In genomic region chr5:147876141-147876540, GRCh38 we compare ENCODE assay signal across 17 cellular contexts. TPM values are rescaled to one million over a fixed set of nuclear protein-coding genes. Genes with fewer than 3 reads are reported as not detected.
A peak's percentile ranks its signal among the peaks of the same experiment; 100 is the strongest.
DNase-seq lines count a peak whose midpoint lies in the region; ATAC-seq and TF ChIP-seq lines count a peak whose summit lies in the region.
"Had no signal": no experiment of that assay in that cellular context is flagged by ENCODE, and none has a peak within 500 bp of the region (broad histone marks: within the 10 kb centered on the region; RNA-seq: fewer than 3 reads in every experiment).

No MANE protein-coding gene starts in this region.

- DNase-seq in GM23338 (ENCODE audit: low spot score) (no peak), trophoblast cell (no peak), ureter (ENCODE audit: low spot score) (no peak), NAMALWA (ENCODE audit: low spot score) (no peak)
- DNase-seq: AML-193; Caco-2; CD4-positive, alpha-beta T cell; H7 had no signal

- H3K4me3 ChIP-seq in GM23338 (no peak overlapping the region), HUES64 (ENCODE audit: low read length) (no peak overlapping the region), iPS-20b (ENCODE audit: low read length) (no peak overlapping the region), trophoblast cell (ENCODE audit: low read depth, low read length) (no peak overlapping the region)
- H3K4me3 ChIP-seq: A549 had no signal

- peaks cover 39% of the 10 kb centered on the region for H3K36me3 Mint-ChIP-seq in GM23338 (ENCODE audit: low read depth)

- H3K4ac ChIP-seq in trophoblast cell (ENCODE audit: low read depth, low read length), result no peak overlapping the region

- H3K79me2 ChIP-seq in GM23338 (replicated peaks; ENCODE audit: insufficient read depth) (peaks cover 79% of the 10 kb centered on the region), trophoblast cell (ENCODE audit: control insufficient read depth, insufficient read depth, low read length, poor library complexity) (no peaks in the 10 kb centered on the region)

- no peak overlapping the region for H3K18ac ChIP-seq in trophoblast cell (ENCODE audit: low read length)

- H3K4me1 ChIP-seq in GM23338 (ENCODE audit: insufficient read depth) (peaks cover 55% of the 10 kb centered on the region), HUES64 (ENCODE audit: insufficient read depth, low read length) (peaks cover 37% of the 10 kb centered on the region), iPS-20b (ENCODE audit: insufficient read depth, low read length) (peaks cover 25% of the 10 kb centered on the region), trophoblast cell (ENCODE audit: control insufficient read depth in 1 of 2, insufficient read depth in 2 of 2, low read length in 2 of 2) (peaks cover 5 to 12% of the 10 kb centered on the region in 2 experiments)
- H3K4me1 ChIP-seq: A549, Caco-2 had no signal

- H3K27ac ChIP-seq in GM23338 (ENCODE audit: low read depth), result peak overlapping the region; percentile 100
- peak overlapping the region; percentile 98 for H3K27ac ChIP-seq in HUES64 (ENCODE audit: low read depth, low read length)
- H3K27ac ChIP-seq in iPS-20b (ENCODE audit: low read length), result peak overlapping the region; percentile 29
- H3K27ac ChIP-seq in trophoblast cell (ENCODE audit: low read depth, low read length), result no peak overlapping the region
- H3K27ac ChIP-seq: 22Rv1, A549, C4-2B, HL-60, KMS-11 had no signal

- no peak for ATAC-seq in GM23338
- no peak for ATAC-seq in HG02840 (IDR thresholded peaks at IDR 0.05; ENCODE audit: low FRiP score, unreplicated experiment)
- ATAC-seq: A549 had no signal

- no peak overlapping the region for H3K23ac ChIP-seq in trophoblast cell (ENCODE audit: low read length)

- peaks cover 70% of the 10 kb centered on the region for H3K4me1 Mint-ChIP-seq in GM23338

- H3K79me1 ChIP-seq in trophoblast cell (ENCODE audit: low read length), result peaks cover 2% of the 10 kb centered on the region

- TF ChIP-seq CTCF in GM23338 (conservative IDR thresholded peaks at IDR 0.05; ENCODE audit: low read depth in 2 of 2), result no peak

- H3K14ac ChIP-seq in trophoblast cell (ENCODE audit: low read length), result no peak overlapping the region

- H3K9ac ChIP-seq in HUES64 (ENCODE audit: low read depth, low read length), result no peak overlapping the region
- H3K9ac ChIP-seq in iPS-20b (ENCODE audit: low read depth, low read length), result peak overlapping the region; percentile 68; the same call in 1 of the 2 replicates
- no peak overlapping the region for H3K9ac ChIP-seq in trophoblast cell (ENCODE audit: low read length)
- H3K9ac ChIP-seq: KMS-11 had no signal

- H2BK12ac ChIP-seq in trophoblast cell (ENCODE audit: low read length), result peak overlapping the region; percentile 27

- H4K20me1 ChIP-seq in GM23338 (replicated peaks; ENCODE audit: insufficient read depth), result no peaks in the 10 kb centered on the region

- no peak overlapping the region for H2BK120ac ChIP-seq in trophoblast cell (ENCODE audit: insufficient read depth, low read length, poor library complexity)

- peak overlapping the region; percentile 8 for H4K91ac ChIP-seq in trophoblast cell (ENCODE audit: low read depth, low read length)

- H3K27ac Mint-ChIP-seq in GM23338, result peak overlapping the region; percentile 55; the same call in 1 of the 2 replicates
- H3K27ac Mint-ChIP-seq: CD4-positive, alpha-beta T cell had no signal

- no peak overlapping the region for H4K12ac ChIP-seq in trophoblast cell (ENCODE audit: low read depth, low read length)

- no peak overlapping the region for H2AFZ ChIP-seq in GM23338
- H2AFZ ChIP-seq in trophoblast cell (ENCODE audit: insufficient read depth, low read length, poor library complexity), result no peak overlapping the region

- H3K27me3 ChIP-seq in GM23338 (ENCODE audit: insufficient read depth) (no peaks in the 10 kb centered on the region), HUES64 (ENCODE audit: insufficient read depth, low read length) (peaks cover 8% of the 10 kb centered on the region; the same call in 1 of the 2 replicates), iPS-20b (ENCODE audit: insufficient read depth, low read length) (no peaks in the 10 kb centered on the region), trophoblast cell (ENCODE audit: insufficient read depth, low read length) (no peaks in the 10 kb centered on the region)

- no peak overlapping the region for H3K4me3 Mint-ChIP-seq in GM23338
- H3K4me3 Mint-ChIP-seq: CD4-positive, alpha-beta T cell had no signal

- H3K9me2 ChIP-seq in GM23338 (ENCODE audit: insufficient read depth), result no peaks in the 10 kb centered on the region

- H3K27me3 Mint-ChIP-seq in GM23338 (ENCODE audit: insufficient read depth, low read depth, poor library complexity), result peaks cover 28% of the 10 kb centered on the region

- no peak overlapping the region for H2AK5ac ChIP-seq in trophoblast cell (ENCODE audit: low read length)

- H3K9me3 ChIP-seq in HUES64 (ENCODE audit: insufficient read depth, low read depth, low read length) (no peaks in the 10 kb centered on the region), iPS-20b (ENCODE audit: insufficient read depth, low read depth, low read length) (no peaks in the 10 kb centered on the region), trophoblast cell (ENCODE audit: insufficient read depth, low read depth, low read length) (no peaks in the 10 kb centered on the region)
- H3K9me3 ChIP-seq: A549, Caco-2 had no signal

- H2BK5ac ChIP-seq in trophoblast cell (ENCODE audit: low read depth, low read length, poor library complexity), result peak overlapping the region; percentile 45

- no peaks in the 10 kb centered on the region; the same call in 2 of the 3 replicates for H3K9me3 Mint-ChIP-seq in GM23338
- H3K9me3 Mint-ChIP-seq: CD4-positive, alpha-beta T cell had no signal

- peaks cover 3% of the 10 kb centered on the region; the same call in 1 of the 2 replicates for H3F3A ChIP-seq in GM23338 (replicated peaks; ENCODE audit: low read depth)

- H3K4me2 ChIP-seq in GM23338 (peak overlapping the region; percentile 73), trophoblast cell (ENCODE audit: low read length) (no peak overlapping the region)
- H3K4me2 ChIP-seq: A549, KMS-11 had no signal

- H4K8ac ChIP-seq in trophoblast cell (ENCODE audit: low read depth, low read length), result peak overlapping the region; percentile 32

- H3K36me3 ChIP-seq in GM23338 (ENCODE audit: insufficient read depth), result peaks cover 6% of the 10 kb centered on the region; the same call in 1 of the 2 replicates
- H3K36me3 ChIP-seq in HUES64 (ENCODE audit: insufficient read depth, low read length), result peaks cover 11% of the 10 kb centered on the region
- peaks cover 6% of the 10 kb centered on the region; the same call in 1 of the 2 replicates for H3K36me3 ChIP-seq in iPS-20b (ENCODE audit: insufficient read depth, low read depth, low read length)
- peaks cover 0 to 3% of the 10 kb centered on the region in 2 experiments for H3K36me3 ChIP-seq in trophoblast cell (ENCODE audit: control insufficient read depth in 1 of 2, insufficient read depth in 2 of 2, low read length in 2 of 2)

TF ChIP-seq in GM23338, 12 proteins besides CTCF, POLR2A, EP300 and RAD21 (continues in another document):
- TF ChIP-seq ZNF114 (CRISPR knock-in tag; IDR thresholded peaks at IDR 0.05) (no peak), CREB1 (CRISPR knock-in tag; IDR thresholded peaks at IDR 0.05; ENCODE audit: low read depth) (no peak), JUNB (IDR thresholded peaks at IDR 0.05; ENCODE audit: unreplicated experiment) (no peak), EZH2phosphoT487 (IDR thresholded peaks at IDR 0.05; ENCODE audit: unreplicated experiment) (no peak)
- TF ChIP-seq, protein P1, sequence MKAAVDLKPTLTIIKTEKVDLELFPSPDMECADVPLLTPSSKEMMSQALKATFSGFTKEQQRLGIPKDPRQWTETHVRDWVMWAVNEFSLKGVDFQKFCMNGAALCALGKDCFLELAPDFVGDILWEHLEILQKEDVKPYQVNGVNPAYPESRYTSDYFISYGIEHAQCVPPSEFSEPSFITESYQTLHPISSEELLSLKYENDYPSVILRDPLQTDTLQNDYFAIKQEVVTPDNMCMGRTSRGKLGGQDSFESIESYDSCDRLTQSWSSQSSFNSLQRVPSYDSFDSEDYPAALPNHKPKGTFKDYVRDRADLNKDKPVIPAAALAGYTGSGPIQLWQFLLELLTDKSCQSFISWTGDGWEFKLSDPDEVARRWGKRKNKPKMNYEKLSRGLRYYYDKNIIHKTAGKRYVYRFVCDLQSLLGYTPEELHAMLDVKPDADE (IDR thresholded peaks at IDR 0.05), result no peak

RNA-seq across cellular contexts. Expression of gene SCGB3A2, which starts 2.4 kb away (rescaled TPM):
- total RNA-seq in GM23338 (2014; rRNA removed; shearing (Covaris generic)), result 27.0 and 36.1 TPM in 2 replicates
- polyA plus RNA-seq in GM23338 (2016; fragmentation: Nextera tagmentation; extraction: Ambion mirVana), result 251 and 256 TPM in 2 replicates
- 53.7 TPM for polyA plus RNA-seq in HUES64 (2013, experiment 1 of 2)
- polyA plus RNA-seq in HUES64 (2013, experiment 2 of 2), result 44.4 TPM
- polyA plus RNA-seq in trophoblast cell (2013), result 12.0 and 15.1 TPM in 2 replicates
- total RNA-seq in ureter, result not detected
- total RNA-seq: Caco-2; CD4-positive, alpha-beta T cell had no signal
- polyA plus RNA-seq: A549, BJ had no signal

RNA-seq across cellular contexts. Expression of gene C5orf46, which starts 30.2 kb away (rescaled TPM):
- not detected in 2 replicates for total RNA-seq in GM23338 (2014; rRNA removed; shearing (Covaris generic))
- 0.40 and 0.42 TPM in 2 replicates for polyA plus RNA-seq in GM23338 (2016; fragmentation: Nextera tagmentation; extraction: Ambion mirVana)
- polyA plus RNA-seq in HUES64 (2013, experiment 1 of 2), result not detected
- polyA plus RNA-seq in HUES64 (2013, experiment 2 of 2), result not detected
- polyA plus RNA-seq in trophoblast cell (2013), result 145 and 154 TPM in 2 replicates
- total RNA-seq in ureter, result not detected
- total RNA-seq: Caco-2; CD4-positive, alpha-beta T cell; H7 had no signal
- polyA plus RNA-seq: A549 had no signal

RNA-seq across cellular contexts. Expression of gene SPINK1, which starts 44.7 kb away (rescaled TPM):
- total RNA-seq in GM23338 (2014; rRNA removed; shearing (Covaris generic)), result not detected in 2 replicates
- polyA plus RNA-seq in GM23338 (2016; fragmentation: Nextera tagmentation; extraction: Ambion mirVana), result 0.82 and 0.90 TPM in 2 replicates
- 1.3 TPM for polyA plus RNA-seq in HUES64 (2013, experiment 1 of 2)
- polyA plus RNA-seq in HUES64 (2013, experiment 2 of 2), result 2.0 TPM
- polyA plus RNA-seq in trophoblast cell (2013), result 12.4 and 13.6 TPM in 2 replicates
- 4,017 TPM for total RNA-seq in ureter
- total RNA-seq: CD4-positive, alpha-beta T cell had no signal
- polyA plus RNA-seq: BJ had no signal

Comparison
In these comparisons a context has a peak if more than half of its experiments do, and no peak if none do; other contexts are left out.
1. RNA of gene SCGB3A2, which starts 2.4 kb away (total RNA-seq): 27.0 to 36.1 TPM in GM23338; not detected in ureter (single experiment); every median in the first group is over 10 times any median in the second.
2. RNA of gene SPINK1, which starts 44.7 kb away (total RNA-seq): 4,017 TPM in ureter (single experiment); not detected in GM23338; every median in the first group is over 1,000 times any median in the second.